ENCODE assay signal across 12 cellular contexts in the genomic region with DNA sequence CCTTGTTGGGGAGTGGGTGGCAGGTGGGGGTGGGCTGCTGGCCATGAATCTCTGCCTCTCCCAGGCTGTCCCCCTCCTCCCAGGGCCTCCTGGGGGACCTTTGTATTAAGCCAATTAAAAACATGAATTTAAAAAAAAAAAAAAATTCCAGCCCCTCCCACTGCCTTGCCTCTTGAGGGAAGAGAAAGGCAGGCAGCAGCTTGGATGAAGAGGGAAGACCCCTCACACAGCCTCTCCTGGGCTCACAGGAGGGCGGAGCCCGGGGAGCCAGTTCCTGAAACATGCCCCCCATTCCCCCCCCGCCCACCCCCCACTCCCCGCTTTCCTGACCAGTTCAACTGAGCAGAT. TPM values are rescaled to one million over a fixed set of nuclear protein-coding genes. Genes with fewer than 3 reads are reported as not detected.
DNase-seq lines count a peak whose midpoint lies in the region; ATAC-seq, FAIRE-seq and TF ChIP-seq lines count a peak whose summit lies in the region.
"Had no signal": no experiment of that assay in that cellular context is flagged by ENCODE, and none has a peak within 500 bp of the region (broad histone marks: within the 10 kb centered on the region; RNA-seq: fewer than 3 reads in every experiment).

No MANE protein-coding gene starts in this region.

- H4K91ac ChIP-seq in H1 (replicated peaks; ENCODE audit: insufficient read length, low read length) = no peak overlapping the region

- H3K79me2 ChIP-seq in H1 (ENCODE audit: control insufficient read depth in 1 of 2, insufficient read depth in 2 of 2, low read length in 2 of 2) = no peaks in the 10 kb centered on the region

- peak overlapping the region; percentile 54 to 67 for H3K4me2 ChIP-seq in H1 (ENCODE audit: insufficient read depth in 1 of 2, low read depth in 2 of 2, low read length in 2 of 2)

- H3K4ac ChIP-seq in H1 (replicated peaks; ENCODE audit: insufficient read length, low read depth, low read length) = no peak overlapping the region

- H3K79me1 ChIP-seq in H1 (ENCODE audit: low read depth, low read length) = no peaks in the 10 kb centered on the region

- peaks cover 7% of the 10 kb centered on the region for H3K4me1 Mint-ChIP-seq in activated T-cell treated with anti-CD3 and anti-CD28 coated beads, Interleukin-2, amount 50 U/mL, for 24 hours (ENCODE audit: low read depth)
- H3K4me1 Mint-ChIP-seq in CD4-positive, alpha-beta memory T cell = peaks cover 0 to 10% (median under 1%) of the 10 kb centered on the region in 4 donors

- peak; percentile 34 for DNase-seq in HT-29 (ENCODE audit: low spot score)
- DNase-seq in H1 (ENCODE audit: low read depth in 1 of 2, low spot score in 2 of 2) = no peak
- DNase-seq in activated T-cell treated with anti-CD3 and anti-CD28 coated beads, Interleukin-2, amount 50 U/mL, for 24 hours = no peak
- DNase-seq in CD4-positive, alpha-beta memory T cell = no peak
- DNase-seq: activated CD4-positive, alpha-beta T cell treated with anti-CD3 and anti-CD28 coated beads, Interleukin-2, amount 50 U/mL, for 4 hours; activated effector memory CD4-positive, alpha-beta T cell treated with Interleukin-2 at 50 U/mL for 16 hours; natural killer cell; NCI-H187 had no signal

- H3K4me3 Mint-ChIP-seq in activated T-cell treated with anti-CD3 and anti-CD28 coated beads, Interleukin-2, amount 50 U/mL, for 24 hours = no peak overlapping the region
- H3K4me3 Mint-ChIP-seq in CD4-positive, alpha-beta memory T cell = no peak overlapping the region
- H3K4me3 Mint-ChIP-seq: natural killer cell had no signal

- H3K36me3 ChIP-seq in H1 (ENCODE audit: control insufficient read depth in 2 of 4, insufficient read depth in 4 of 4, low read length in 3 of 4) = peaks cover 0 to 9% (median 3%) of the 10 kb centered on the region in 4 experiments; a peak in 3 of 8 replicates
- H3K36me3 ChIP-seq in skeletal muscle tissue (ENCODE audit: control insufficient read depth in 3 of 3, insufficient read depth in 3 of 3, low read length in 3 of 3) = peaks cover 2 to 12% (median 11%) of the 10 kb centered on the region in 3 donors
- peaks cover 39% of the 10 kb centered on the region for H3K36me3 ChIP-seq in CD4-positive, alpha-beta memory T cell (ENCODE audit: insufficient read depth, low read length)

- intact Hi-C loops in CD4-positive, alpha-beta memory T cell (cut with micrococcal nuclease) = no loop called here

- H2BK15ac ChIP-seq in H1 (ENCODE audit: low read length) = no peak overlapping the region; the same call in 1 of the 2 replicates

- H3K4me3 ChIP-seq in H1 (ENCODE audit: extremely low read depth in 1 of 4, insufficient read depth in 2 of 4, low read depth in 3 of 4, low read length in 4 of 4) = peak overlapping the region in 1 of 4 experiments; percentile 50; a peak in 1 of 8 replicates
- peak overlapping the region in 2 of 3 donors; percentile 41 to 91 for H3K4me3 ChIP-seq in skeletal muscle tissue (ENCODE audit: low read length in 3 of 3)
- no peak overlapping the region for H3K4me3 ChIP-seq in CD4-positive, alpha-beta memory T cell (ENCODE audit: low read length in 2 of 2)

- H3K27me3 Mint-ChIP-seq in activated T-cell treated with anti-CD3 and anti-CD28 coated beads, Interleukin-2, amount 50 U/mL, for 24 hours = peaks cover 19% of the 10 kb centered on the region
- H3K27me3 Mint-ChIP-seq in CD4-positive, alpha-beta memory T cell = peaks cover 0 to 1% of the 10 kb centered on the region in 2 donors

- peaks cover 44% of the 10 kb centered on the region for H3K36me3 Mint-ChIP-seq in activated T-cell treated with anti-CD3 and anti-CD28 coated beads, Interleukin-2, amount 50 U/mL, for 24 hours (ENCODE audit: low read depth)
- peaks cover 8 to 35% of the 10 kb centered on the region in 2 donors for H3K36me3 Mint-ChIP-seq in CD4-positive, alpha-beta memory T cell
- H3K36me3 Mint-ChIP-seq: natural killer cell had no signal

- no peaks in the 10 kb centered on the region for H3K9me3 ChIP-seq in H1 (ENCODE audit: insufficient read depth in 2 of 2, low read depth in 1 of 2, low read length in 1 of 2)
- H3K9me3 ChIP-seq in skeletal muscle tissue (ENCODE audit: control insufficient read depth in 3 of 3, low read length in 3 of 3) = no peaks in the 10 kb centered on the region
- no peaks in the 10 kb centered on the region for H3K9me3 ChIP-seq in CD4-positive, alpha-beta memory T cell (ENCODE audit: control insufficient read depth in 1 of 2, low read length in 2 of 2)

- H2AFZ ChIP-seq in H1 (ENCODE audit: low read length) = no peak overlapping the region

- no peak overlapping the region for H2BK20ac ChIP-seq in H1 (ENCODE audit: low read length)

- H3K27ac Mint-ChIP-seq in activated T-cell treated with anti-CD3 and anti-CD28 coated beads, Interleukin-2, amount 50 U/mL, for 24 hours = no peak overlapping the region
- peak overlapping the region in 2 of 7 donors; percentile 29 for H3K27ac Mint-ChIP-seq in CD4-positive, alpha-beta memory T cell

- CTCF ChIA-PET in H1 (lab: Charles Lee; ENCODE audit: partially characterized antibody) = interaction anchor here (0.7 to 52.4 kb wide), 12 partner anchors 9 to 116 kb away, joined by 3 to 1885 read pairs (median 4); a partner anchor contains a TSS
- CTCF ChIA-PET in CD4-positive, alpha-beta memory T cell (lab: Charles Lee; ENCODE audit: partially characterized antibody) = interaction anchor here (1.0 to 4.3 kb wide), 3 partner anchors 9 to 42 kb away, joined by 3 to 41 read pairs (median 4); no protein-coding TSS in a partner anchor

- TF ChIP-seq POLR2A in H1 (IDR thresholded peaks at IDR 0.05; ENCODE audit: control extremely low read depth in 1 of 2, low read depth in 2 of 2, low read length in 2 of 2) = no peak

- no peak overlapping the region for H2BK120ac ChIP-seq in H1 (replicated peaks; ENCODE audit: low read depth, low read length)

- 20% methylated on average over 1 of the region's 4 CpGs; no CpG with 5 or more reads in 1 of the 2 experiments for WGBS in H1 (ENCODE audit: extremely low coverage in 1 of 2, insufficient coverage in 1 of 2, insufficient read length in 1 of 2, insufficient replicate concordance in 2 of 2, low coverage in 1 of 2, low lambda C conversion rate in 2 of 2, missing lambda C conversion rate in 1 of 2), 2 experiments

- no peaks in the 10 kb centered on the region for H3K9me3 Mint-ChIP-seq in activated T-cell treated with anti-CD3 and anti-CD28 coated beads, Interleukin-2, amount 50 U/mL, for 24 hours
- no peaks in the 10 kb centered on the region for H3K9me3 Mint-ChIP-seq in CD4-positive, alpha-beta memory T cell
- H3K9me3 Mint-ChIP-seq: natural killer cell had no signal

- no peak overlapping the region for H2AK5ac ChIP-seq in H1 (ENCODE audit: low read depth, low read length)

- no peak for TF ChIP-seq RAD21 in H1 (IDR thresholded peaks at IDR 0.05 in 1 of 2, conservative IDR thresholded peaks at IDR 0.05 in 1 of 2; ENCODE audit: low read depth in 2 of 2, low read length in 2 of 2)

- H3K27me3 ChIP-seq in H1 (replicated peaks in 1 of 4; ENCODE audit: control insufficient read depth in 3 of 4, extremely low read depth in 1 of 4, insufficient read depth in 3 of 4, low read length in 3 of 4) (peaks cover 0 to 9% (median 4%) of the 10 kb centered on the region in 4 experiments; a peak in 4 of 7 replicates), skeletal muscle tissue (ENCODE audit: control insufficient read depth in 3 of 3, insufficient read depth in 3 of 3, low read length in 3 of 3) (no peaks in the 10 kb centered on the region)
- peaks cover 2% of the 10 kb centered on the region for H3K27me3 ChIP-seq in CD4-positive, alpha-beta memory T cell (ENCODE audit: insufficient read depth, low read length)

- H3K23ac ChIP-seq in H1 (ENCODE audit: insufficient read length) = no peak overlapping the region

- no peak for TF ChIP-seq CTCF in H1 (IDR thresholded peaks at IDR 0.05; ENCODE audit: control extremely low read depth in 1 of 3, insufficient read depth in 1 of 3, low read depth in 1 of 3, low read length in 3 of 3)

- H4K20me1 ChIP-seq in H1 (replicated peaks in 1 of 2; ENCODE audit: control insufficient read depth in 1 of 2, insufficient read depth in 2 of 2, low read length in 2 of 2) = no peaks in the 10 kb centered on the region

- H3K27ac ChIP-seq in H1 (ENCODE audit: low read depth, low read length) = no peak overlapping the region
- H3K27ac ChIP-seq in skeletal muscle tissue (ENCODE audit: low read depth, low read length) = peak overlapping the region; percentile 72
- H3K27ac ChIP-seq in CD4-positive, alpha-beta memory T cell (ENCODE audit: low read depth, low read length) = no peak overlapping the region

- no peak overlapping the region for H4K8ac ChIP-seq in H1 (ENCODE audit: extremely low read depth, insufficient read depth, low read length)

- no peak overlapping the region for H4K5ac ChIP-seq in H1 (ENCODE audit: insufficient read length, low read depth, low read length)

- H3K4me1 ChIP-seq in H1 (replicated peaks in 1 of 4; ENCODE audit: control insufficient read depth in 3 of 4, insufficient read depth in 4 of 4, low read length in 3 of 4) (peaks cover 0 to 46% (median 41%) of the 10 kb centered on the region in 4 experiments; a peak in 6 of 7 replicates), skeletal muscle tissue (ENCODE audit: control insufficient read depth in 3 of 3, insufficient read depth in 3 of 3, low read length in 3 of 3) (peaks cover 50 to 89% (median 76%) of the 10 kb centered on the region in 3 donors)
- peaks cover 7% of the 10 kb centered on the region for H3K4me1 ChIP-seq in CD4-positive, alpha-beta memory T cell (ENCODE audit: insufficient read depth, low read length)

- FAIRE-seq in H1 (lab: Jason Lieb, UNC) = no peak
- FAIRE-seq: islet of Langerhans had no signal

- no peak overlapping the region for H3K14ac ChIP-seq in H1 (ENCODE audit: insufficient read length)

- 0 out of 2 replicates have a peak overlapping the region, but pooled peaks have one; percentile 64 for H2BK12ac ChIP-seq in H1 (ENCODE audit: low read depth, low read length)

- H3K9ac ChIP-seq in H1 (replicated peaks in 1 of 4; ENCODE audit: extremely low read depth in 1 of 4, low read depth in 3 of 4, low read length in 3 of 4) (no peak overlapping the region), skeletal muscle tissue (ENCODE audit: low read depth in 1 of 3, low read length in 3 of 3) (peak overlapping the region in 2 of 3 donors; percentile 57 to 100)

- H3K18ac ChIP-seq in H1 (ENCODE audit: extremely low read depth, low read length) = no peak overlapping the region

- no peak for TF ChIP-seq EP300 in H1 (IDR thresholded peaks at IDR 0.05; ENCODE audit: borderline replicate concordance in 1 of 2, low read depth in 2 of 2, low read length in 2 of 2)

- POLR2A ChIA-PET in H1 (lab: Charles Lee; ENCODE audit: partially characterized antibody) = interaction anchor here (0.6 to 32.5 kb wide), 8 partner anchors 10 to 771 kb away, joined by 3 to 708 read pairs (median 4); a partner anchor contains a TSS
- POLR2A ChIA-PET in CD4-positive, alpha-beta memory T cell (lab: Charles Lee; ENCODE audit: partially characterized antibody) = interaction anchor here (0.6 kb wide), 1 partner anchor 70 kb away, joined by 3 read pairs; no protein-coding TSS in a partner anchor

- ATAC-seq in HG03097 (IDR thresholded peaks at IDR 0.05; ENCODE audit: low FRiP score, unreplicated experiment) = no peak
- ATAC-seq: natural killer cell had no signal

- H3K56ac ChIP-seq in H1 (replicated peaks; ENCODE audit: insufficient read length, low read depth, low read length) = no peak overlapping the region

- H2BK5ac ChIP-seq in H1 (ENCODE audit: low read depth, low read length) = peak overlapping the region; percentile 35; the same call in 1 of the 2 replicates

- H3K23me2 ChIP-seq in H1 (ENCODE audit: low read depth, low read length) = peaks cover 7% of the 10 kb centered on the region; the same call in 1 of the 2 replicates

RNA-seq across cellular contexts. Expression of a gene that starts 1.8 kb away (rescaled TPM):
- total RNA-seq in HT-29 (2014; rRNA removed; shearing (Covaris generic)) = 1.9 and 2.2 TPM in 2 replicates
- 1.4 TPM in 2 replicates for total RNA-seq in H1 (2021; fragmentation: NEBNext Ultra II Directional; extraction: Animal tissue kit (Norgen Biotek cat#: 25700))
- 0.82 and 1.3 TPM in 2 replicates for polyA plus RNA-seq in H1 (2011; rRNA removed)
- 1.2 TPM for polyA plus RNA-seq in H1 (2011; cell fraction: cytosol; rRNA removed)
- polyA plus RNA-seq in H1 (2011; cell fraction: nucleus; rRNA removed) = 8.9 TPM
- polyA plus RNA-seq in H1 (2012, experiment 1 of 2) = 1.7 to 2.6 TPM (median 2.3 TPM) in 4 replicates
- polyA plus RNA-seq in H1 (2012, experiment 2 of 2) = 1.4 TPM
- polyA plus RNA-seq in H1 (2013, experiment 1 of 2) = 0.49 TPM
- polyA plus RNA-seq in H1 (2013, experiment 2 of 2) = 0.48 TPM
- polyA minus RNA-seq in H1 (2011; rRNA and poly(A)+ RNA removed) = 1.1 and 1.3 TPM in 2 replicates
- polyA minus RNA-seq in H1 (2011; cell fraction: cytosol; rRNA and poly(A)+ RNA removed) = 1.4 TPM
- 4.2 TPM for polyA minus RNA-seq in H1 (2011; cell fraction: nucleus; rRNA and poly(A)+ RNA removed)
- total RNA-seq in skeletal muscle tissue = 78.8 TPM
- total RNA-seq in CD4-positive, alpha-beta memory T cell = 1 to 10 TPM; 5.9 to 6.3 TPM
- under 1 TPM in 1 of 2 donors, not detected in 1; 0.14 TPM for polyA plus RNA-seq in CD4-positive, alpha-beta memory T cell
- total RNA-seq: fibroblast of villous mesenchyme had no signal

RNA-seq across cellular contexts. Expression of a gene that starts 4.9 kb away (rescaled TPM):
- total RNA-seq in HT-29 (2014; rRNA removed; shearing (Covaris generic)) = 0.25 and 0.65 TPM in 2 replicates
- total RNA-seq in H1 (2021; fragmentation: NEBNext Ultra II Directional; extraction: Animal tissue kit (Norgen Biotek cat#: 25700)) = 4.4 and 5.6 TPM in 2 replicates
- 10.5 and 10.9 TPM in 2 replicates for polyA plus RNA-seq in H1 (2011; rRNA removed)
- polyA plus RNA-seq in H1 (2011; cell fraction: cytosol; rRNA removed) = 8.1 TPM
- 10.0 TPM for polyA plus RNA-seq in H1 (2011; cell fraction: nucleus; rRNA removed)
- polyA plus RNA-seq in H1 (2012, experiment 1 of 2) = 4.3 to 8.6 TPM (median 7.6 TPM) in 4 replicates
- 5.6 TPM for polyA plus RNA-seq in H1 (2012, experiment 2 of 2)
- 3.4 TPM for polyA plus RNA-seq in H1 (2013, experiment 1 of 2)
- 3.4 TPM for polyA plus RNA-seq in H1 (2013, experiment 2 of 2)
- polyA minus RNA-seq in H1 (2011; rRNA and poly(A)+ RNA removed) = 0.95 and 1.4 TPM in 2 replicates
- 4.9 TPM for polyA minus RNA-seq in H1 (2011; cell fraction: cytosol; rRNA and poly(A)+ RNA removed)
- 1.7 TPM for polyA minus RNA-seq in H1 (2011; cell fraction: nucleus; rRNA and poly(A)+ RNA removed)
- 0.52 TPM for total RNA-seq in skeletal muscle tissue
- total RNA-seq in CD4-positive, alpha-beta memory T cell = under 1 TPM in 1 of 2 experiments, not detected in 1; 0.55 TPM
- polyA plus RNA-seq in CD4-positive, alpha-beta memory T cell = not detected
- total RNA-seq: fibroblast of villous mesenchyme had no signal

RNA-seq across cellular contexts. Expression of a gene that starts 24.5 kb away (rescaled TPM):
- total RNA-seq in HT-29 (2014; rRNA removed; shearing (Covaris generic)) = 34.6 and 39.1 TPM in 2 replicates
- 18.5 and 21.0 TPM in 2 replicates for total RNA-seq in H1 (2021; fragmentation: NEBNext Ultra II Directional; extraction: Animal tissue kit (Norgen Biotek cat#: 25700))
- polyA plus RNA-seq in H1 (2011; rRNA removed) = 30.7 and 32.2 TPM in 2 replicates
- 26.7 TPM for polyA plus RNA-seq in H1 (2011; cell fraction: cytosol; rRNA removed)
- 97.3 TPM for polyA plus RNA-seq in H1 (2011; cell fraction: nucleus; rRNA removed)
- 16.4 to 26.1 TPM (median 23.6 TPM) in 4 replicates for polyA plus RNA-seq in H1 (2012, experiment 1 of 2)
- polyA plus RNA-seq in H1 (2012, experiment 2 of 2) = 17.3 TPM
- polyA plus RNA-seq in H1 (2013, experiment 1 of 2) = 16.2 TPM
- 14.6 TPM for polyA plus RNA-seq in H1 (2013, experiment 2 of 2)
- 28.0 and 33.0 TPM in 2 replicates for polyA minus RNA-seq in H1 (2011; rRNA and poly(A)+ RNA removed)
- polyA minus RNA-seq in H1 (2011; cell fraction: cytosol; rRNA and poly(A)+ RNA removed) = 11.7 TPM
- polyA minus RNA-seq in H1 (2011; cell fraction: nucleus; rRNA and poly(A)+ RNA removed) = 13.7 TPM
- total RNA-seq in skeletal muscle tissue = 7.3 TPM
- total RNA-seq in CD4-positive, alpha-beta memory T cell = 10 to 100 TPM; 29.6 to 30.5 TPM
- 10 to 100 TPM; 22.1 to 26.5 TPM for polyA plus RNA-seq in CD4-positive, alpha-beta memory T cell

RNA-seq across cellular contexts. Expression of a gene that starts 26.4 kb away (rescaled TPM):
- total RNA-seq in HT-29 (2014; rRNA removed; shearing (Covaris generic)) = 50.8 and 54.2 TPM in 2 replicates
- total RNA-seq in H1 (2021; fragmentation: NEBNext Ultra II Directional; extraction: Animal tissue kit (Norgen Biotek cat#: 25700)) = 47.6 and 56.7 TPM in 2 replicates
- polyA plus RNA-seq in H1 (2011; rRNA removed) = 80.3 and 116 TPM in 2 replicates
- 80.2 TPM for polyA plus RNA-seq in H1 (2011; cell fraction: cytosol; rRNA removed)
- 203 TPM for polyA plus RNA-seq in H1 (2011; cell fraction: nucleus; rRNA removed)
- 54.2 to 69.5 TPM (median 56.8 TPM) in 4 replicates for polyA plus RNA-seq in H1 (2012, experiment 1 of 2)
- 61.3 TPM for polyA plus RNA-seq in H1 (2012, experiment 2 of 2)
- polyA plus RNA-seq in H1 (2013, experiment 1 of 2) = 80.5 TPM
- polyA plus RNA-seq in H1 (2013, experiment 2 of 2) = 91.9 TPM
- 78.6 and 84.8 TPM in 2 replicates for polyA minus RNA-seq in H1 (2011; rRNA and poly(A)+ RNA removed)
- polyA minus RNA-seq in H1 (2011; cell fraction: cytosol; rRNA and poly(A)+ RNA removed) = 37.6 TPM
- 53.7 TPM for polyA minus RNA-seq in H1 (2011; cell fraction: nucleus; rRNA and poly(A)+ RNA removed)
- 11.5 TPM for total RNA-seq in skeletal muscle tissue
- 100 to 1,000 TPM; 105 to 110 TPM for total RNA-seq in CD4-positive, alpha-beta memory T cell
- 10 to 100 TPM; 42.2 to 43.2 TPM for polyA plus RNA-seq in CD4-positive, alpha-beta memory T cell

RNA-seq across cellular contexts. Expression of a gene that starts 36.5 kb away (rescaled TPM):
- 91.0 and 110 TPM in 2 replicates for total RNA-seq in HT-29 (2014; rRNA removed; shearing (Covaris generic))
- 394 and 403 TPM in 2 replicates for total RNA-seq in H1 (2021; fragmentation: NEBNext Ultra II Directional; extraction: Animal tissue kit (Norgen Biotek cat#: 25700))
- 183 and 278 TPM in 2 replicates for polyA plus RNA-seq in H1 (2011; rRNA removed)
- polyA plus RNA-seq in H1 (2011; cell fraction: cytosol; rRNA removed) = 174 TPM
- 329 TPM for polyA plus RNA-seq in H1 (2011; cell fraction: nucleus; rRNA removed)
- polyA plus RNA-seq in H1 (2012, experiment 1 of 2) = 181 to 248 TPM (median 223 TPM) in 4 replicates
- 260 TPM for polyA plus RNA-seq in H1 (2012, experiment 2 of 2)
- 199 TPM for polyA plus RNA-seq in H1 (2013, experiment 1 of 2)
- polyA plus RNA-seq in H1 (2013, experiment 2 of 2) = 211 TPM
- 255 and 261 TPM in 2 replicates for polyA minus RNA-seq in H1 (2011; rRNA and poly(A)+ RNA removed)
- polyA minus RNA-seq in H1 (2011; cell fraction: cytosol; rRNA and poly(A)+ RNA removed) = 264 TPM
- 204 TPM for polyA minus RNA-seq in H1 (2011; cell fraction: nucleus; rRNA and poly(A)+ RNA removed)
- total RNA-seq in skeletal muscle tissue = 69.9 TPM
- total RNA-seq in CD4-positive, alpha-beta memory T cell = 1 to 10 TPM; 4.1 to 4.5 TPM
- under 1 TPM in 1 of 2 donors, not detected in 1; 0.55 TPM for polyA plus RNA-seq in CD4-positive, alpha-beta memory T cell

Comparison
In these comparisons a context has a peak if more than half of its experiments do, and no peak if none do; other contexts are left out.
1. H3K4me3 ChIP-seq: peak in skeletal muscle tissue (2 of 3); none in CD4-positive, alpha-beta memory T cell (0 of 2).
2. H3K9ac ChIP-seq: peak in skeletal muscle tissue (2 of 3); none in H1 (0 of 4).
3. RNA of a gene that starts 1.8 kb away (total RNA-seq): 78.8 TPM in skeletal muscle tissue (single experiment); 5.9 to 6.3 TPM in CD4-positive, alpha-beta memory T cell, 1.9 to 2.2 TPM in HT-29 and 1.4 TPM in H1; every median in the first group is over 10 times any median in the second.